22 cellular contexts compared by ENCODE assay signal in genomic region chr7:78052112-78052511, GRCh38.
DNase-seq lines count a peak whose midpoint lies in the region; TF ChIP-seq lines count a peak whose summit lies in the region.
"Had no signal": no experiment of that assay in that cellular context is flagged by ENCODE, and none has a peak within 500 bp of the region (broad histone marks: within the 10 kb centered on the region; RNA-seq: fewer than 3 reads in every experiment).

No MANE protein-coding gene starts in this region.

- H3K36me3 ChIP-seq in A673 (ENCODE audit: insufficient read depth, low read length, poor library complexity, severe bottlenecking) = no peaks in the 10 kb centered on the region
- H3K36me3 ChIP-seq: HAP-1, suprapubic skin had no signal

- H3K4me1 ChIP-seq in A673 (ENCODE audit: insufficient read depth, low read length, poor library complexity, severe bottlenecking) = no peaks in the 10 kb centered on the region
- H3K4me1 ChIP-seq: Caco-2, HAP-1, suprapubic skin had no signal

- POLR2A ChIA-PET in A673 (lab: Charles Lee; ENCODE audit: low non-redundant PET) = no interaction called here

- no peaks in the 10 kb centered on the region for H3K36me3 Mint-ChIP-seq in glutamatergic neuron (ENCODE audit: unreplicated experiment)
- no peaks in the 10 kb centered on the region for H3K36me3 Mint-ChIP-seq in neural crest cell (ENCODE audit: low read depth)
- H3K36me3 Mint-ChIP-seq: stimulated activated naive B cell treated with anti-CD40 and anti-IgM and Interleukin-4, amounts not matched to agents 10 μg/mL and 1 μg/mL and 100 μg/mL, for 72 hours had no signal

- H3K27ac Mint-ChIP-seq in glutamatergic neuron (ENCODE audit: unreplicated experiment) (peak overlapping the region; percentile 34), neural crest cell (ENCODE audit: unreplicated experiment) (peak overlapping the region; percentile 68)
- H3K27ac Mint-ChIP-seq: activated naive CD4-positive, alpha-beta T cell treated with anti-CD3 and anti-CD28 coated beads for 36 hours; activated T-helper 1 cell treated with anti-CD3 and anti-CD28 coated beads, Interleukin-12 subunit alpha, Interleukin-12 subunit beta, Interleukin-2, Interleukin-4 antibody, amounts not matched to agents 30 ng/mL and 10 ng/mL and 1 ng/mL, durations not matched to agents 14 hours and 24 hours and 36 hours; stimulated activated naive B cell treated with anti-CD40 and anti-IgM and Interleukin-4, amounts not matched to agents 10 μg/mL and 1 μg/mL and 100 μg/mL, for 72 hours had no signal

- no peak overlapping the region for H3K4me3 ChIP-seq in A673 (ENCODE audit: low read depth, low read length, poor library complexity, severe bottlenecking)
- H3K4me3 ChIP-seq: HAP-1, suprapubic skin had no signal

- H3K9me3 ChIP-seq in A673 (ENCODE audit: low read depth, low read length, poor library complexity, severe bottlenecking) = no peaks in the 10 kb centered on the region
- H3K9me3 ChIP-seq: Caco-2, HAP-1, suprapubic skin had no signal

- intact Hi-C loops in A673 (cut with micrococcal nuclease; ENCODE audit: unreplicated experiment) = no loop called here

- H3K9me3 Mint-ChIP-seq in glutamatergic neuron (ENCODE audit: unreplicated experiment) (peaks cover 5% of the 10 kb centered on the region), neural crest cell (no peaks in the 10 kb centered on the region)
- H3K9me3 Mint-ChIP-seq: activated naive CD4-positive, alpha-beta T cell treated with anti-CD3 and anti-CD28 coated beads for 36 hours; activated T-helper 1 cell treated with anti-CD3 and anti-CD28 coated beads, Interleukin-12 subunit alpha, Interleukin-12 subunit beta, Interleukin-2, Interleukin-4 antibody, amounts not matched to agents 30 ng/mL and 10 ng/mL and 1 ng/mL, durations not matched to agents 14 hours and 24 hours and 36 hours; stimulated activated naive B cell treated with anti-CD40 and anti-IgM and Interleukin-4, amounts not matched to agents 10 μg/mL and 1 μg/mL and 100 μg/mL, for 72 hours had no signal

- H3K27me3 Mint-ChIP-seq in glutamatergic neuron (ENCODE audit: unreplicated experiment) (peaks cover 1% of the 10 kb centered on the region), neural crest cell (ENCODE audit: low read depth) (peaks cover 2% of the 10 kb centered on the region)

- TF ChIP-seq CTCF in glutamatergic neuron (IDR thresholded peaks at IDR 0.05; ENCODE audit: partially characterized antibody, unreplicated experiment) (no peak), neural crest cell (conservative IDR thresholded peaks at IDR 0.05) (no peak), A673 (conservative IDR thresholded peaks at IDR 0.05; ENCODE audit: low read depth, low read length) (no peak)

- H3K27me3 ChIP-seq in A673 (replicated peaks; ENCODE audit: insufficient read depth, low read depth, low read length, poor library complexity) = no peaks in the 10 kb centered on the region
- H3K27me3 ChIP-seq: suprapubic skin had no signal

- no TSS peak for BruUV-seq in A673 (replicated peaks; lab: Mats Ljungman, UMichigan)

- H3K4me3 Mint-ChIP-seq in glutamatergic neuron (ENCODE audit: unreplicated experiment) = peak overlapping the region; percentile 41
- no peak overlapping the region for H3K4me3 Mint-ChIP-seq in neural crest cell
- H3K4me3 Mint-ChIP-seq: activated naive CD4-positive, alpha-beta T cell treated with anti-CD3 and anti-CD28 coated beads for 36 hours; activated T-helper 1 cell treated with anti-CD3 and anti-CD28 coated beads, Interleukin-12 subunit alpha, Interleukin-12 subunit beta, Interleukin-2, Interleukin-4 antibody, amounts not matched to agents 30 ng/mL and 10 ng/mL and 1 ng/mL, durations not matched to agents 14 hours and 24 hours and 36 hours; stimulated activated naive B cell treated with anti-CD40 and anti-IgM and Interleukin-4, amounts not matched to agents 10 μg/mL and 1 μg/mL and 100 μg/mL, for 72 hours had no signal

- CTCF ChIA-PET in A673 (lab: Charles Lee) = no interaction called here

- no peak overlapping the region for H3K27ac ChIP-seq in A673 (ENCODE audit: low read depth, low read length, poor library complexity, severe bottlenecking)
- H3K27ac ChIP-seq: epithelial cell of prostate, suprapubic skin had no signal

- H3K4me1 Mint-ChIP-seq in glutamatergic neuron (ENCODE audit: low read depth, unreplicated experiment) (peaks cover 37% of the 10 kb centered on the region), neural crest cell (peaks cover 7% of the 10 kb centered on the region)
- H3K4me1 Mint-ChIP-seq: stimulated activated naive B cell treated with anti-CD40 and anti-IgM and Interleukin-4, amounts not matched to agents 10 μg/mL and 1 μg/mL and 100 μg/mL, for 72 hours had no signal

- DNase-seq in DMS79 (lab: John Stamatoyannopoulos, UW) (peak; percentile 7), LHCN-M2 (ENCODE audit: low read depth) (peak; percentile 32), glutamatergic neuron (no peak), neural crest cell (ENCODE audit: low read depth, low spot score) (no peak), LoVo (ENCODE audit: low spot score) (no peak), NOMO-1 treated with dmso at 0.1 percent for 144 hours (lab: John Stamatoyannopoulos, UW; ENCODE audit: unreplicated experiment) (no peak), GM19240 (ENCODE audit: insufficient read length, low spot score) (no peak), A673 (ENCODE audit: low spot score) (no peak)
- DNase-seq: activated CD4-positive, alpha-beta T cell treated with anti-CD3 and anti-CD28 coated beads, Interleukin-2, amount 50 U/mL, for 4 hours; activated CD8-positive, alpha-beta memory T cell treated with anti-CD3 and anti-CD28 coated beads, Interleukin-2, amount 50 U/mL, for 4 hours; activated naive CD4-positive, alpha-beta T cell treated with anti-CD3 and anti-CD28 coated beads for 36 hours; C1 segment of cervical spinal cord; Caco-2; EL; NCI-H146; stimulated activated CD4-positive, alpha-beta T cell treated with anti-CD3 and anti-CD28 coated beads, Interleukin-15, amount 100 ng/mL, for 24 hours; stimulated activated naive B cell treated with anti-CD40 and anti-IgM and Interleukin-4, amounts not matched to agents 10 μg/mL and 1 μg/mL and 100 μg/mL, for 72 hours; T-helper 1 cell had no signal

Comparison
In these comparisons a context has a peak if more than half of its experiments do, and no peak if none do; other contexts are left out.
1. DNase-seq: peak in DMS79 (single experiment) and LHCN-M2 (single experiment); none in glutamatergic neuron (single experiment), neural crest cell (single experiment), LoVo (single experiment), NOMO-1 treated with dmso at 0.1 percent for 144 hours (single experiment), GM19240 (single experiment) and A673 (single experiment).